In the genomic region with DNA sequence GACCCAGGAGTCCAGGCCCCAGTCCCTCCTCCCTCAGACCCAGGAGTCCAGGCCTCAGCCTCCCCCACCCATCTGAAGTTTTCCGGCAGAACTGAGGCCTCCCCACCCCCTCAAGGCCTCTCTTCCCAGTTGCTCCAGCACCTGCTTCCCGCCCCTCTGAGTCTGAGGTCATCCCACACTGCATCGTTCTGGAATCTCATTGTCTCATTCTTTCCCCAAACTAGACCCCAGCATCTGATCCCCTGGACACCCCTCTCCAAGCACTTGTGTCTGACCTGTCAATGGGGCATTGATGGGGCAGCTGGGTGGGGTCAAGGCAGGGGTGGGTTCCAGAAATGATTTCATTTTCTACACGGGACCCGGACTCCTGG, we compare ENCODE assay signal across 13 cellular contexts. TPM values are rescaled to one million over a fixed set of nuclear protein-coding genes. Genes with fewer than 3 reads are reported as not detected.
DNase-seq lines count a peak whose midpoint lies in the region; ATAC-seq lines count a peak whose summit lies in the region.
"Had no signal": no experiment of that assay in that cellular context is flagged by ENCODE, and none has a peak within 500 bp of the region (broad histone marks: within the 10 kb centered on the region; RNA-seq: fewer than 3 reads in every experiment).

No MANE protein-coding gene starts in this region.

- H3K36me3 ChIP-seq in MG63: no peaks in the 10 kb centered on the region
- H3K36me3 ChIP-seq: BE2C had no signal

- no peak for ATAC-seq in sciatic nerve
- ATAC-seq: activated CD4-positive, alpha-beta T cell treated with anti-CD3 and anti-CD28 coated beads for 36 hours; stimulated activated naive CD8-positive, alpha-beta T cell treated with anti-CD3 and anti-CD28 coated beads, Interleukin-15, amount 100 ng/mL, for 72 hours had no signal

- intact Hi-C loops in sciatic nerve (cut with DNase I): loop anchor here (5.0 kb wide), 1 partner anchor 1500 kb away; no protein-coding TSS in a partner anchor

- DNase-seq in ELR (ENCODE audit: low read depth) (peak; percentile 48), MG63 (peak; percentile 71), kidney glomerular epithelial cell (lab: John Stamatoyannopoulos, UW) (peak; percentile 37), NCI-H1417 (lab: John Stamatoyannopoulos, UW) (no peak), cortex of kidney (lab: John Stamatoyannopoulos, UW) (no peak), sciatic nerve (ENCODE audit: low spot score) (no peak)
- DNase-seq: activated CD4-positive, alpha-beta T cell treated with anti-CD3 and anti-CD28 coated beads for 36 hours; activated T-cell treated with anti-CD3 and anti-CD28 coated beads, Interleukin-2, amount 50 U/mL, for 24 hours; BE2C; stimulated activated naive CD8-positive, alpha-beta T cell treated with anti-CD3 and anti-CD28 coated beads, Interleukin-15, amount 100 ng/mL, for 72 hours had no signal

- H3K9me3 ChIP-seq in MG63: no peaks in the 10 kb centered on the region
- H3K9me3 ChIP-seq: BE2C had no signal

- no peak overlapping the region for H3K4me3 ChIP-seq in MG63
- H3K4me3 ChIP-seq: skin epidermis had no signal

- H3K27me3 ChIP-seq in MG63: no peaks in the 10 kb centered on the region
- H3K27me3 ChIP-seq: BE2C had no signal

RNA-seq across cellular contexts. Expression of a gene that starts 0.8 kb away (rescaled TPM):
- 0.20 TPM in 1 of 2 replicates, not detected in the other for total RNA-seq in MG63 (2014; rRNA removed; shearing (Covaris generic); ENCODE audit: low replicate concordance)
- total RNA-seq in sciatic nerve: not detected
- total RNA-seq: activated CD4-positive, alpha-beta T cell treated with anti-CD3 and anti-CD28 coated beads for 36 hours; liver; T-helper 2 cell treated with Interferon-gamma antibody and Interleukin-4, amounts not matched to agents 100 ng/mL and 5 ng/mL, for 36 hours had no signal

RNA-seq across cellular contexts. Expression of a gene that starts 7.6 kb away (rescaled TPM):
- total RNA-seq in MG63 (2014; rRNA removed; shearing (Covaris generic); ENCODE audit: low replicate concordance): 0.43 TPM in 1 of 2 replicates, not detected in the other
- total RNA-seq in sciatic nerve: 0.53 TPM
- total RNA-seq: activated CD4-positive, alpha-beta T cell treated with anti-CD3 and anti-CD28 coated beads for 36 hours; liver; T-helper 2 cell treated with Interferon-gamma antibody and Interleukin-4, amounts not matched to agents 100 ng/mL and 5 ng/mL, for 36 hours had no signal

RNA-seq across cellular contexts. Expression of a gene that starts 42.9 kb away (rescaled TPM):
- 7.2 and 8.6 TPM in 2 replicates for total RNA-seq in MG63 (2014; rRNA removed; shearing (Covaris generic); ENCODE audit: low replicate concordance)
- total RNA-seq in sciatic nerve: 14.3 TPM

RNA-seq across cellular contexts. Expression of a gene that starts 49.5 kb away (rescaled TPM):
- total RNA-seq in MG63 (2014; rRNA removed; shearing (Covaris generic); ENCODE audit: low replicate concordance): 1.4 TPM in 1 of 2 replicates, not detected in the other
- total RNA-seq in sciatic nerve: 13.5 TPM

RNA-seq across cellular contexts. Expression of a gene that starts 52.7 kb away (rescaled TPM):
- 19.7 and 35.1 TPM in 2 replicates for total RNA-seq in MG63 (2014; rRNA removed; shearing (Covaris generic); ENCODE audit: low replicate concordance)
- 11.5 TPM for total RNA-seq in sciatic nerve

Comparison
In these comparisons a context has a peak if more than half of its experiments do, and no peak if none do; other contexts are left out.
1. DNase-seq: peak in ELR (single experiment), MG63 (single experiment) and kidney glomerular epithelial cell (single experiment); none in NCI-H1417 (0 of 3), cortex of kidney (single experiment) and sciatic nerve (single experiment).